8 cellular contexts compared by ENCODE assay signal in genomic region chr5:86617756-86618577, GRCh38. TPM values are rescaled to one million over a fixed set of nuclear protein-coding genes. Genes with fewer than 3 reads are reported as not detected.
DNase-seq lines count a peak whose midpoint lies in the region; ATAC-seq lines count a peak whose summit lies in the region.

Gene COX7C (plus strand): TSS chr5:86617941. CDS start chr5:86618056, 115 bp downstream.

- H3K36me3 ChIP-seq in effector memory CD4-positive, alpha-beta T cell (ENCODE audit: control insufficient read depth, insufficient read depth, low read length), result peaks cover 35% of the 10 kb centered on the region

- H3K4me3 ChIP-seq in effector memory CD4-positive, alpha-beta T cell (ENCODE audit: insufficient read depth, low read depth, low read length, poor library complexity, severe bottlenecking), result peak within 1 kb of the TSS; percentile 92

- peak within 1 kb of the TSS; percentile 94 for H3K27ac ChIP-seq in effector memory CD4-positive, alpha-beta T cell (ENCODE audit: insufficient read depth, low read length, poor library complexity, severe bottlenecking)

- H3K9me3 ChIP-seq in effector memory CD4-positive, alpha-beta T cell (ENCODE audit: control insufficient read depth, low read length), result no peaks in the 10 kb centered on the region

- ATAC-seq in GM21360 (IDR thresholded peaks at IDR 0.05; ENCODE audit: unreplicated experiment), result peak; percentile 99

- DNase-seq in COLO668 (lab: John Stamatoyannopoulos, UW; ENCODE audit: unreplicated experiment) (peak; percentile 88), HT1080 (ENCODE audit: low read depth) (peak; percentile 94), NOMO-1 treated with DMSO at 0.1 percent for 48 hours (lab: John Stamatoyannopoulos, UW; ENCODE audit: unreplicated experiment) (peak; percentile 97), lung microvascular endothelial cell (ENCODE audit: low read depth in 2 of 2) (peak; percentile 94 to 96)
- peak; percentile 84 to 88 for DNase-seq in activated CD8-positive, alpha-beta memory T cell treated with anti-CD3 and anti-CD28 coated beads for 4 hours (ENCODE audit: low read depth in 2 of 2)
- DNase-seq in effector memory CD4-positive, alpha-beta T cell, result peak; percentile 76 to 88 (median 87)
- DNase-seq in stimulated activated CD4-positive, alpha-beta T cell treated with anti-CD3 and anti-CD28 coated beads, TNF-alpha, amount 100 ng/mL, for 48 hours (ENCODE audit: low read depth in 3 of 3), result peak; percentile 83 to 90 (median 86)

- peaks cover 3% of the 10 kb centered on the region for H3K27me3 ChIP-seq in effector memory CD4-positive, alpha-beta T cell (replicated peaks; ENCODE audit: control insufficient read depth, insufficient read depth, low read length, poor library complexity, severe bottlenecking)

- H3K4me1 ChIP-seq in effector memory CD4-positive, alpha-beta T cell (ENCODE audit: control insufficient read depth, insufficient read depth, low read length, poor library complexity, severe bottlenecking), result peaks cover 4% of the 10 kb centered on the region

RNA-seq across cellular contexts. Expression of gene COX7C, which starts in this region (rescaled TPM):
- total RNA-seq in HT1080 (2014; rRNA removed; shearing (Covaris generic)), result 442 and 495 TPM in 2 replicates
- polyA plus RNA-seq in HT1080 (2015; cell fraction: cytosol; rRNA removed), result 776 and 854 TPM in 2 replicates
- polyA plus RNA-seq in HT1080 (2015; cell fraction: nucleus; rRNA removed), result 292 and 295 TPM in 2 replicates
- 152 and 216 TPM in 2 replicates for total RNA-seq in lung microvascular endothelial cell

Comparison
In these comparisons a context has a peak if more than half of its experiments do, and no peak if none do; other contexts are left out.
1. Peak in every context shown above with its lines: DNase-seq, ATAC-seq, H3K4me3 ChIP-seq and H3K27ac ChIP-seq.